Comparison of ENCODE assay signal across 38 cellular contexts in genomic region chr9:30048396-30048795, GRCh38.
"Had no signal": no experiment of that assay in that cellular context is flagged by ENCODE, and none has a peak within 500 bp of the region (broad histone marks: within the 10 kb centered on the region; RNA-seq: fewer than 3 reads in every experiment).

No MANE protein-coding gene starts in this region.

- H3K9me3 Mint-ChIP-seq: activated CD4-positive, alpha-beta memory T cell treated with anti-CD3 and anti-CD28 coated beads, Interleukin-2, amount 10 ng/mL, durations not matched to agents 7 days and 5 days; activated CD4-positive, alpha-beta T cell treated with anti-CD3 and anti-CD28 coated beads, Interleukin-2, amount 10 ng/mL, durations not matched to agents 7 days and 5 days; activated naive CD4-positive, alpha-beta T cell treated with anti-CD3 and anti-CD28 coated beads, Interleukin-2, amount 10 ng/mL, durations not matched to agents 7 days and 5 days; activated naive CD4-positive, alpha-beta T cell treated with anti-CD3 and anti-CD28 coated beads, Interleukin-2, amount 50 U/mL, for 24 hours; activated naive CD8-positive, alpha-beta T cell treated with anti-CD3 and anti-CD28 coated beads, Interleukin-2, amount 10 ng/mL, durations not matched to agents 7 days and 5 days; activated naive CD8-positive, alpha-beta T cell treated with anti-CD3 and anti-CD28 coated beads, Interleukin-2, amount 50 U/mL, for 24 hours; activated T-helper 2 cell treated with anti-CD3 and anti-CD28 coated beads, Interferon-gamma antibody, Interleukin-2, Interleukin-4, amounts not matched to agents 10 μg/mL and 5 μg/mL and 100 μg/mL, durations not matched to agents 14 hours and 24 hours and 36 hours; brain; T-helper 1 cell treated with Interleukin-12 subunit alpha and Interleukin-12 subunit beta and Interleukin-4 antibody, amounts not matched to agents 30 μg/mL and 1 μg/mL, for 36 hours; T-helper 2 cell treated with Interferon-gamma antibody and Interleukin-4, amounts not matched to agents 5 μg/mL and 100 μg/mL, for 36 hours had no signal

- H3K36me3 Mint-ChIP-seq: activated naive CD4-positive, alpha-beta T cell treated with anti-CD3 and anti-CD28 coated beads, Interleukin-2, amount 10 ng/mL, durations not matched to agents 7 days and 5 days; activated naive CD4-positive, alpha-beta T cell treated with anti-CD3 and anti-CD28 coated beads, Interleukin-2, amount 50 U/mL, for 24 hours; activated naive CD8-positive, alpha-beta T cell; activated naive CD8-positive, alpha-beta T cell treated with anti-CD3 and anti-CD28 coated beads, Interleukin-2, amount 10 ng/mL, durations not matched to agents 7 days and 5 days; brain had no signal

- H3K27me3 ChIP-seq: ascending aorta, cardiac muscle cell had no signal

- H3K4me1 ChIP-seq: ascending aorta had no signal

- H3K27me3 Mint-ChIP-seq: activated CD4-positive, alpha-beta memory T cell treated with anti-CD3 and anti-CD28 coated beads, Interleukin-2, amount 10 ng/mL, durations not matched to agents 7 days and 5 days; activated CD4-positive, alpha-beta T cell treated with anti-CD3 and anti-CD28 coated beads for 36 hours; activated CD4-positive, alpha-beta T cell treated with anti-CD3 and anti-CD28 coated beads, Interleukin-2, amount 10 ng/mL, durations not matched to agents 7 days and 5 days; activated naive CD4-positive, alpha-beta T cell treated with anti-CD3 and anti-CD28 coated beads, Interleukin-2, amount 10 ng/mL, durations not matched to agents 7 days and 5 days; activated naive CD4-positive, alpha-beta T cell treated with anti-CD3 and anti-CD28 coated beads, Interleukin-2, amount 50 U/mL, for 24 hours; activated naive CD8-positive, alpha-beta T cell; activated naive CD8-positive, alpha-beta T cell treated with anti-CD3 and anti-CD28 coated beads, Interleukin-2, amount 10 ng/mL, durations not matched to agents 7 days and 5 days; activated naive CD8-positive, alpha-beta T cell treated with anti-CD3 and anti-CD28 coated beads, Interleukin-2, amount 50 U/mL, for 24 hours; activated T-cell treated with anti-CD3 and anti-CD28 coated beads, Interleukin-2, amount 50 U/mL, for 24 hours; brain; central memory CD8-positive, alpha-beta T cell had no signal

- H3K4me1 Mint-ChIP-seq: activated CD4-positive, alpha-beta memory T cell treated with anti-CD3 and anti-CD28 coated beads, Interleukin-2, amount 10 ng/mL, durations not matched to agents 7 days and 5 days; activated CD4-positive, alpha-beta T cell treated with anti-CD3 and anti-CD28 coated beads for 36 hours; activated CD4-positive, alpha-beta T cell treated with anti-CD3 and anti-CD28 coated beads, Interleukin-2, amount 10 ng/mL, durations not matched to agents 7 days and 5 days; activated naive CD4-positive, alpha-beta T cell treated with anti-CD3 and anti-CD28 coated beads, Interleukin-2, amount 10 ng/mL, durations not matched to agents 7 days and 5 days; activated naive CD4-positive, alpha-beta T cell treated with anti-CD3 and anti-CD28 coated beads, Interleukin-2, amount 50 U/mL, for 24 hours; activated naive CD8-positive, alpha-beta T cell treated with anti-CD3 and anti-CD28 coated beads, Interleukin-2, amount 10 ng/mL, durations not matched to agents 7 days and 5 days; activated naive CD8-positive, alpha-beta T cell treated with anti-CD3 and anti-CD28 coated beads, Interleukin-2, amount 50 U/mL, for 24 hours; brain; central memory CD8-positive, alpha-beta T cell had no signal

- H3K27ac ChIP-seq: ascending aorta, cardiac muscle cell, VCaP had no signal

- H3K27ac Mint-ChIP-seq: activated CD4-positive, alpha-beta memory T cell treated with anti-CD3 and anti-CD28 coated beads, Interleukin-2, amount 10 ng/mL, durations not matched to agents 7 days and 5 days; activated CD4-positive, alpha-beta T cell treated with anti-CD3 and anti-CD28 coated beads for 36 hours; activated CD4-positive, alpha-beta T cell treated with anti-CD3 and anti-CD28 coated beads, Interleukin-2, amount 10 ng/mL, durations not matched to agents 7 days and 5 days; activated CD8-positive, alpha-beta T cell treated with anti-CD3 and anti-CD28 coated beads, Interleukin-2, amount 10 ng/mL, durations not matched to agents 7 days and 5 days; activated naive CD4-positive, alpha-beta T cell treated with anti-CD3 and anti-CD28 coated beads, Interleukin-2, amount 10 ng/mL, durations not matched to agents 7 days and 5 days; activated naive CD4-positive, alpha-beta T cell treated with anti-CD3 and anti-CD28 coated beads, Interleukin-2, amount 50 U/mL, for 24 hours; activated naive CD8-positive, alpha-beta T cell; activated naive CD8-positive, alpha-beta T cell treated with anti-CD3 and anti-CD28 coated beads, Interleukin-2, amount 10 ng/mL, durations not matched to agents 7 days and 5 days; activated naive CD8-positive, alpha-beta T cell treated with anti-CD3 and anti-CD28 coated beads, Interleukin-2, amount 50 U/mL, for 24 hours; activated T-cell treated with anti-CD3 and anti-CD28 coated beads, Interleukin-2, amount 50 U/mL, for 24 hours; activated T-helper 2 cell treated with anti-CD3 and anti-CD28 coated beads, Interferon-gamma antibody, Interleukin-2, Interleukin-4, amounts not matched to agents 10 μg/mL and 5 μg/mL and 100 μg/mL, durations not matched to agents 14 hours and 24 hours and 36 hours; brain; T-helper 1 cell treated with Interleukin-12 subunit alpha and Interleukin-12 subunit beta and Interleukin-4 antibody, amounts not matched to agents 30 μg/mL and 1 μg/mL, for 36 hours; T-helper 2 cell treated with Interferon-gamma antibody and Interleukin-4, amounts not matched to agents 5 μg/mL and 100 μg/mL, for 36 hours had no signal

- H3K4me3 ChIP-seq: ascending aorta, cardiac muscle cell had no signal

- ATAC-seq: activated CD4-positive, alpha-beta T cell treated with anti-CD3 and anti-CD28 coated beads for 36 hours; activated CD4-positive, CD25-positive, alpha-beta regulatory T cell treated with anti-CD3 and anti-CD28 coated beads, Interleukin-2, amount 50 U/mL, for 24 hours; activated CD8-positive, alpha-beta T cell treated with anti-CD3 and anti-CD28 coated beads, Interleukin-2, amount 10 ng/mL, durations not matched to agents 7 days and 5 days; activated naive CD8-positive, alpha-beta T cell treated with anti-CD3 and anti-CD28 coated beads, Interleukin-2, amount 50 U/mL, for 24 hours had no signal

- FAIRE-seq: bronchial epithelial cell, TTC549 had no signal

- H3K36me3 ChIP-seq: ascending aorta, cardiac muscle cell had no signal

- H3K9me3 ChIP-seq: ascending aorta had no signal

- H3K4me3 Mint-ChIP-seq: activated CD4-positive, alpha-beta memory T cell treated with anti-CD3 and anti-CD28 coated beads, Interleukin-2, amount 10 ng/mL, durations not matched to agents 7 days and 5 days; activated CD4-positive, alpha-beta T cell treated with anti-CD3 and anti-CD28 coated beads for 36 hours; activated CD4-positive, alpha-beta T cell treated with anti-CD3 and anti-CD28 coated beads, Interleukin-2, amount 10 ng/mL, durations not matched to agents 7 days and 5 days; activated CD8-positive, alpha-beta T cell treated with anti-CD3 and anti-CD28 coated beads, Interleukin-2, amount 10 ng/mL, durations not matched to agents 7 days and 5 days; activated naive CD4-positive, alpha-beta T cell treated with anti-CD3 and anti-CD28 coated beads, Interleukin-2, amount 10 ng/mL, durations not matched to agents 7 days and 5 days; activated naive CD4-positive, alpha-beta T cell treated with anti-CD3 and anti-CD28 coated beads, Interleukin-2, amount 50 U/mL, for 24 hours; activated naive CD8-positive, alpha-beta T cell; activated naive CD8-positive, alpha-beta T cell treated with anti-CD3 and anti-CD28 coated beads, Interleukin-2, amount 10 ng/mL, durations not matched to agents 7 days and 5 days; activated naive CD8-positive, alpha-beta T cell treated with anti-CD3 and anti-CD28 coated beads, Interleukin-2, amount 50 U/mL, for 24 hours; activated T-cell treated with anti-CD3 and anti-CD28 coated beads, Interleukin-2, amount 50 U/mL, for 24 hours; brain; central memory CD8-positive, alpha-beta T cell; T-helper 1 cell treated with Interleukin-12 subunit alpha and Interleukin-12 subunit beta and Interleukin-4 antibody, amounts not matched to agents 30 μg/mL and 1 μg/mL, for 36 hours; T-helper 2 cell treated with Interferon-gamma antibody and Interleukin-4, amounts not matched to agents 5 μg/mL and 100 μg/mL, for 36 hours had no signal

- DNase-seq: activated CD4-positive, alpha-beta memory T cell treated with anti-CD3 and anti-CD28 coated beads, Interleukin-2, amount 10 ng/mL, durations not matched to agents 7 days and 5 days; activated CD4-positive, alpha-beta T cell treated with anti-CD3 and anti-CD28 coated beads for 1 hour; activated CD4-positive, alpha-beta T cell treated with anti-CD3 and anti-CD28 coated beads for 36 hours; activated CD4-positive, alpha-beta T cell treated with anti-CD3 and anti-CD28 coated beads for 48 hours; activated CD4-positive, alpha-beta T cell treated with anti-CD3 and anti-CD28 coated beads, Interleukin-2, amount 10 ng/mL, durations not matched to agents 7 days and 5 days; activated CD4-positive, alpha-beta T cell treated with anti-CD3 and anti-CD28 coated beads, Interleukin-2, amount 50 U/mL, for 48 hours; activated CD4-positive, CD25-positive, alpha-beta regulatory T cell; activated CD8-positive, alpha-beta memory T cell treated with anti-CD3 and anti-CD28 coated beads for 24 hours; activated CD8-positive, alpha-beta memory T cell treated with anti-CD3 and anti-CD28 coated beads, Interleukin-2, amount 50 U/mL, for 4 hours; activated CD8-positive, alpha-beta T cell treated with anti-CD3 and anti-CD28 coated beads, Interleukin-2, amount 10 ng/mL, durations not matched to agents 7 days and 5 days; activated effector memory CD4-positive, alpha-beta T cell treated with Interleukin-2 at 50 U/mL for 16 hours; activated gamma-delta T cell; activated naive CD4-positive, alpha-beta T cell treated with anti-CD3 and anti-CD28 coated beads, Interleukin-2, amount 10 ng/mL, durations not matched to agents 7 days and 5 days; activated naive CD4-positive, alpha-beta T cell treated with Interleukin-2 at 50 U/mL for 16 hours; activated naive CD8-positive, alpha-beta T cell treated with anti-CD3 and anti-CD28 coated beads, Interleukin-2, amount 10 ng/mL, durations not matched to agents 7 days and 5 days; activated naive CD8-positive, alpha-beta T cell treated with anti-CD3 and anti-CD28 coated beads, Interleukin-2, amount 50 U/mL, for 24 hours; activated T-cell treated with anti-CD3 and anti-CD28 coated beads, Interleukin-2, amount 50 U/mL, for 24 hours; activated T-cell treated with anti-CD3 and anti-CD28 coated beads, Interleukin-2, amount 50 U/mL, for 48 hours; amygdala; anterior cingulate cortex; caudate nucleus; cerebellar nuclear complex; T-helper 1 cell; T-helper 2 cell; T-helper 9 cell had no signal
